13 cellular contexts compared by ENCODE assay signal in genomic region chr12:48883305-48884171, GRCh38. TPM values are rescaled to one million over a fixed set of nuclear protein-coding genes. Genes with fewer than 3 reads are reported as not detected.
DNase-seq lines count a peak whose midpoint lies in the region; TF ChIP-seq lines count a peak whose summit lies in the region.
"Had no signal": no experiment of that assay in that cellular context is flagged by ENCODE, and none has a peak within 500 bp of the region (broad histone marks: within the 10 kb centered on the region; RNA-seq: fewer than 3 reads in every experiment).

No MANE protein-coding gene starts in this region.

- H2AK5ac ChIP-seq in neuronal stem cell (ENCODE audit: low read depth, low read length): peak overlapping the region; percentile 34

- peak overlapping the region; percentile 92 for H3K18ac ChIP-seq in neuronal stem cell (ENCODE audit: low read length)

- BruUV-seq in PC-9 (replicated peaks; lab: Mats Ljungman, UMichigan): no TSS peak

- no peak overlapping the region for H3K23ac ChIP-seq in neuronal stem cell (ENCODE audit: low read depth, low read length, poor library complexity)

- no peaks in the 10 kb centered on the region for H3K79me1 ChIP-seq in neuronal stem cell (ENCODE audit: low read depth, low read length)

- intact Hi-C loops in PC-9 (cut with micrococcal nuclease; ENCODE audit: unreplicated experiment) (no loop called here), transverse colon (cut with DNase I; ENCODE audit: low total_unique reads) (no loop called here)

- TF ChIP-seq POLR2A in transverse colon (IDR thresholded peaks at IDR 0.05): no peak

- H3F3A ChIP-seq in PC-9 (ENCODE audit: insufficient read depth, low read depth): peaks cover 4% of the 10 kb centered on the region; the same call in 1 of the 2 replicates

- H4K8ac ChIP-seq in neuronal stem cell (ENCODE audit: low read depth, low read length): no peak overlapping the region

- WGBS in neuronal stem cell (ENCODE audit: extremely low coverage in 2 of 2, insufficient read length in 2 of 2, insufficient replicate concordance in 1 of 2), 2 donors: no CpG with 5 or more reads among the region's 14 CpGs
- 58 to 100% methylated on average over 1 to 14 of the region's 14 CpGs for WGBS in transverse colon (ENCODE audit: low coverage in 1 of 2), 2 donors

- TF ChIP-seq EP300 in transverse colon (IDR thresholded peaks at IDR 0.05; ENCODE audit: low read depth): no peak

- H2AFZ ChIP-seq in PC-9 (no peak overlapping the region; the same call in 1 of the 2 replicates), neuronal stem cell (ENCODE audit: low read length) (peak overlapping the region; percentile 79)

- DNase-seq in PC-9 (peak; percentile 39 to 41), fibroblast of pulmonary artery (ENCODE audit: low read depth) (peak; percentile 63), neuronal stem cell (ENCODE audit: low spot score) (peak; percentile 91), T-helper 9 cell (no peak), RKO (ENCODE audit: low spot score) (no peak), transverse colon (no peak)
- no peak for DNase-seq in activated CD4-positive, CD25-positive, alpha-beta regulatory T cell (lab: John Stamatoyannopoulos, UW)
- DNase-seq: activated CD8-positive, alpha-beta memory T cell treated with anti-CD3 and anti-CD28 coated beads, Interleukin-2, amount 50 U/mL, for 48 hours; DMS153; foreskin melanocyte; naive B cell; T-helper 17 cell had no signal

- peak overlapping the region; percentile 89 for H2BK120ac ChIP-seq in neuronal stem cell (ENCODE audit: low read depth, low read length)

- H3K79me2 ChIP-seq in PC-9 (ENCODE audit: low read depth): no peaks in the 10 kb centered on the region

- POLR2A ChIA-PET in HEK293 (lab: Yijun Ruan, JAX): interaction anchor here (0.7 to 3.4 kb wide), 5 partner anchors 18 to 1569 kb away, joined by 3 to 24 read pairs (median 5); partner anchors contain the start of genes DDX23, RND1 and TUBA1B
- POLR2A ChIA-PET in PC-9 (lab: Charles Lee; ENCODE audit: unreplicated experiment): interaction anchor here (0.6 to 0.9 kb wide), 4 partner anchors 20 to 69 kb away, joined by 3 to 5 read pairs (median 3); no protein-coding TSS in a partner anchor

- H2BK12ac ChIP-seq in neuronal stem cell (ENCODE audit: low read length): peak overlapping the region; percentile 67

- no peaks in the 10 kb centered on the region for H3K36me3 ChIP-seq in HEK293 (ENCODE audit: control insufficient read depth in 2 of 2, insufficient read depth in 1 of 2, low read length in 2 of 2)
- no peaks in the 10 kb centered on the region for H3K36me3 ChIP-seq in PC-9 (ENCODE audit: low read depth)
- H3K36me3 ChIP-seq in neuronal stem cell (replicated peaks in 1 of 2; ENCODE audit: control insufficient read depth in 2 of 2, insufficient read depth in 2 of 2, low read length in 2 of 2): no peaks in the 10 kb centered on the region
- no peaks in the 10 kb centered on the region for H3K36me3 ChIP-seq in transverse colon

- peak overlapping the region; percentile 46; the same call in 1 of the 2 replicates for H3K27ac ChIP-seq in HEK293 (ENCODE audit: extremely low read depth, low read depth, low read length)
- H3K27ac ChIP-seq in PC-9: peak overlapping the region; percentile 79; the same call in 1 of the 2 replicates
- peak overlapping the region; percentile 95 for H3K27ac ChIP-seq in neuronal stem cell (replicated peaks; ENCODE audit: low read length)
- H3K27ac ChIP-seq in transverse colon: no peak overlapping the region

- H3K9me3 ChIP-seq in HEK293 (ENCODE audit: control insufficient read depth, insufficient read depth, low read depth, low read length) (no peaks in the 10 kb centered on the region), PC-9 (ENCODE audit: insufficient read depth, low read depth) (no peaks in the 10 kb centered on the region), neuronal stem cell (replicated peaks in 1 of 2; ENCODE audit: control insufficient read depth in 2 of 2, insufficient read depth in 1 of 2, low read depth in 1 of 2, low read length in 2 of 2) (no peaks in the 10 kb centered on the region), transverse colon (no peaks in the 10 kb centered on the region)

- no peak overlapping the region for H4K91ac ChIP-seq in neuronal stem cell (ENCODE audit: low read depth, low read length, poor library complexity)

- no peak overlapping the region for H3K4ac ChIP-seq in neuronal stem cell (ENCODE audit: low read length)

- H3K9ac ChIP-seq in neuronal stem cell (ENCODE audit: low read depth, low read length, poor library complexity): peak overlapping the region; percentile 31

- peak overlapping the region; percentile 84 for H3K4me2 ChIP-seq in PC-9
- peak overlapping the region; percentile 56 for H3K4me2 ChIP-seq in neuronal stem cell (ENCODE audit: insufficient read depth, low read length, poor library complexity, severe bottlenecking)

- TF ChIP-seq CTCF in HEK293 (tag by site-specific recombination; IDR thresholded peaks at IDR 0.05) (no peak), PC-9 (conservative IDR thresholded peaks at IDR 0.05) (no peak), fibroblast of pulmonary artery (IDR thresholded peaks at IDR 0.05; ENCODE audit: low read length, missing control alignments) (no peak), transverse colon (IDR thresholded peaks at IDR 0.05) (no peak)

- in situ Hi-C loops in transverse colon (cut with MboI; ENCODE audit: low pct_ligation_motif_present in 1 of 4, low pct_unique_long_range_greater_than_20kb in 1 of 4, low sequenced_read_pairs in 3 of 4): no loop called here

- H3K14ac ChIP-seq in neuronal stem cell (ENCODE audit: low read length): no peak overlapping the region

- no peaks in the 10 kb centered on the region for H3K9me2 ChIP-seq in PC-9 (ENCODE audit: insufficient read depth)

- CTCF ChIA-PET in HEK293 (lab: Yijun Ruan, JAX) (interaction anchor here (0.5 to 8.3 kb wide), 12 partner anchors 7 to 113 kb away, joined by 3 to 64 read pairs (median 3); partner anchors contain the start of gene DDX23), PC-9 (lab: Charles Lee) (interaction anchor here (0.9 to 1.2 kb wide), 2 partner anchors 16 to 31 kb away, joined by 3 to 6 read pairs; no protein-coding TSS in a partner anchor)

- H2BK5ac ChIP-seq in neuronal stem cell (ENCODE audit: low read length): peak overlapping the region; percentile 82

- H4K20me1 ChIP-seq in PC-9 (ENCODE audit: insufficient read depth): no peaks in the 10 kb centered on the region

- H3K4me1 ChIP-seq in HEK293 (ENCODE audit: control insufficient read depth, insufficient read depth, low read length): peaks cover 20% of the 10 kb centered on the region
- H3K4me1 ChIP-seq in PC-9 (replicated peaks; ENCODE audit: insufficient read depth): peaks cover 30% of the 10 kb centered on the region
- peaks cover 22 to 29% of the 10 kb centered on the region in 2 donors for H3K4me1 ChIP-seq in neuronal stem cell (ENCODE audit: control insufficient read depth in 2 of 2, insufficient read depth in 1 of 2, low read depth in 1 of 2, low read length in 2 of 2)
- H3K4me1 ChIP-seq in transverse colon: peaks cover 0 to 8% (median 4%) of the 10 kb centered on the region in 4 donors

- H3K4me3 ChIP-seq in HEK293 (ENCODE audit: low read depth, low read length): no peak overlapping the region
- no peak overlapping the region for H3K4me3 ChIP-seq in PC-9
- H3K4me3 ChIP-seq in fibroblast of pulmonary artery (replicated peaks; ENCODE audit: low read depth, low read length): no peak overlapping the region
- H3K4me3 ChIP-seq in neuronal stem cell (ENCODE audit: low read length in 2 of 2): peak overlapping the region; percentile 27 to 29
- no peak overlapping the region for H3K4me3 ChIP-seq in transverse colon

- peak overlapping the region; percentile 57 for H2BK15ac ChIP-seq in neuronal stem cell (ENCODE audit: low read length)

- H3K27me3 ChIP-seq in PC-9 (ENCODE audit: insufficient read depth, low read depth) (no peaks in the 10 kb centered on the region), neuronal stem cell (ENCODE audit: control insufficient read depth in 3 of 3, insufficient read depth in 3 of 3, low read depth in 1 of 3, low read length in 3 of 3) (no peaks in the 10 kb centered on the region), transverse colon (peaks cover 10% of the 10 kb centered on the region)

TF ChIP-seq in HEK293, 187 proteins besides CTCF, POLR2A, EP300 and RAD21 (continues in another document):
- TF ChIP-seq ZBTB20 (tag by site-specific recombination; IDR thresholded peaks at IDR 0.05): no peak
- no peak for TF ChIP-seq ZBTB11 (tag by site-specific recombination; conservative IDR thresholded peaks at IDR 0.05; ENCODE audit: low read depth)
- no peak for TF ChIP-seq ZNF555 (tag by site-specific recombination; conservative IDR thresholded peaks at IDR 0.05)

RNA-seq across cellular contexts. Expression of gene RND1, which starts 17.9 kb away (rescaled TPM):
- 2.7 and 4.0 TPM in 2 replicates for total RNA-seq in PC-9 (2021)
- polyA plus RNA-seq in neuronal stem cell (2013, experiment 1 of 2): 7.0 TPM
- polyA plus RNA-seq in neuronal stem cell (2013, experiment 2 of 2): 7.1 TPM
- total RNA-seq in transverse colon: 10 to 100 TPM in 1 of 4 donors, 1 to 10 TPM in 2, not detected in 1; 1.1 to 19.1 (median 3.3) TPM

RNA-seq across cellular contexts. Expression of gene DDX23, which starts 31.6 kb away (rescaled TPM):
- 91.4 and 108 TPM in 2 replicates for total RNA-seq in PC-9 (2021)
- 60.8 TPM for polyA plus RNA-seq in neuronal stem cell (2013, experiment 1 of 2)
- 59.3 TPM for polyA plus RNA-seq in neuronal stem cell (2013, experiment 2 of 2)
- total RNA-seq in transverse colon: 100 to 1,000 TPM in 1 of 4 donors, 10 to 100 TPM in 3; 82.9 to 143 (median 83.9) TPM

RNA-seq across cellular contexts. Expression of gene FKBP11, which starts 41.8 kb away (rescaled TPM):
- total RNA-seq in PC-9 (2021): 23.5 and 25.5 TPM in 2 replicates
- polyA plus RNA-seq in neuronal stem cell (2013, experiment 1 of 2): 12.1 TPM
- 11.6 TPM for polyA plus RNA-seq in neuronal stem cell (2013, experiment 2 of 2)
- 10 to 100 TPM; 12.1 to 35.9 (median 20.9) TPM for total RNA-seq in transverse colon

Comparison
In these comparisons a context has a peak if more than half of its experiments do, and no peak if none do; other contexts are left out.
1. H3K27ac ChIP-seq: peak in HEK293 (single experiment), PC-9 (single experiment) and neuronal stem cell (single experiment); none in transverse colon (0 of 4).
2. H3K4me3 ChIP-seq: peak in neuronal stem cell (2 of 2); none in HEK293 (single experiment), PC-9 (single experiment), fibroblast of pulmonary artery (single experiment) and transverse colon (0 of 4).
3. DNase-seq: peak in PC-9 (2 of 2), fibroblast of pulmonary artery (single experiment) and neuronal stem cell (single experiment); none in T-helper 9 cell (single experiment), RKO (single experiment), transverse colon (single experiment) and activated CD4-positive, CD25-positive, alpha-beta regulatory T cell (0 of 4).